In genomic region chr17:30235386-30236296, GRCh38 we compare ENCODE assay signal across 1 cellular context.
TF ChIP-seq lines count a peak whose summit lies in the region.

TSS of gene SLC6A4 (minus strand) at chr17:30235697. CDS start at chr17:30221958, 13,739 bp downstream.

TF ChIP-seq in GM12878, 131 proteins besides CTCF, POLR2A, EP300 and RAD21 (continued from another document):
- TF ChIP-seq ZBTB11 (CRISPR knock-in tag; IDR thresholded peaks at IDR 0.05) = no peak
- TF ChIP-seq ZBTB33 (IDR thresholded peaks at IDR 0.05) = peak; percentile 3; the same call in 1 of the 2 replicates
- TF ChIP-seq ZSCAN29 (IDR thresholded peaks at IDR 0.05) = no peak
